10 cellular contexts compared by ENCODE assay signal in genomic region chr11:120013325-120014250, GRCh38.
DNase-seq lines count a peak whose midpoint lies in the region; ATAC-seq and TF ChIP-seq lines count a peak whose summit lies in the region.
"Had no signal": no experiment of that assay in that cellular context is flagged by ENCODE, and none has a peak within 500 bp of the region (broad histone marks: within the 10 kb centered on the region; RNA-seq: fewer than 3 reads in every experiment).

No MANE protein-coding gene starts in this region.

- H3K27me3 ChIP-seq in BLaER1 (no peaks in the 10 kb centered on the region), GM23338 (ENCODE audit: insufficient read depth) (no peaks in the 10 kb centered on the region)

- intact Hi-C loops in posterior vena cava (cut with DNase I), result no loop called here

- H3K79me2 ChIP-seq in GM23338 (replicated peaks; ENCODE audit: insufficient read depth), result no peaks in the 10 kb centered on the region

- H3K9ac ChIP-seq in BLaER1, result no peak overlapping the region

- no peaks in the 10 kb centered on the region for H3F3A ChIP-seq in GM23338 (replicated peaks; ENCODE audit: low read depth)

- DNase-seq in GM23338 (ENCODE audit: low spot score), result peak; percentile 93
- peak; percentile 16 for DNase-seq in SK-N-DZ (ENCODE audit: low spot score)
- peak; percentile 84 for DNase-seq in globus pallidus (ENCODE audit: low spot score)
- DNase-seq in posterior vena cava (ENCODE audit: low spot score), result peak; percentile 80

- no peaks in the 10 kb centered on the region for H3K36me3 ChIP-seq in BLaER1
- no peaks in the 10 kb centered on the region for H3K36me3 ChIP-seq in GM23338 (ENCODE audit: insufficient read depth)

- H3K4me3 Mint-ChIP-seq in GM23338, result no peak overlapping the region
- H3K4me3 Mint-ChIP-seq: IgD-negative memory B cell, memory B cell had no signal

- no peaks in the 10 kb centered on the region for H3K9me3 ChIP-seq in BLaER1

- peaks cover 23% of the 10 kb centered on the region for H3K4me1 Mint-ChIP-seq in GM23338
- H3K4me1 Mint-ChIP-seq: memory B cell had no signal

- TF ChIP-seq CTCF in GM23338 (conservative IDR thresholded peaks at IDR 0.05; ENCODE audit: low read depth in 2 of 2), result peak; percentile 77 to 98

- H3K27me3 Mint-ChIP-seq in GM23338 (ENCODE audit: insufficient read depth, low read depth, poor library complexity), result peaks cover 5% of the 10 kb centered on the region

- no peaks in the 10 kb centered on the region for H3K9me3 Mint-ChIP-seq in GM23338
- H3K9me3 Mint-ChIP-seq: memory B cell had no signal

- H4K20me1 ChIP-seq in BLaER1 (no peaks in the 10 kb centered on the region), GM23338 (replicated peaks; ENCODE audit: insufficient read depth) (no peaks in the 10 kb centered on the region)

- H3K4me1 ChIP-seq in BLaER1, result peaks cover 33% of the 10 kb centered on the region
- H3K4me1 ChIP-seq in GM23338 (ENCODE audit: insufficient read depth), result peaks cover 9% of the 10 kb centered on the region

- peak; percentile 97 for ATAC-seq in GM23338
- no peak for ATAC-seq in HG03095 (IDR thresholded peaks at IDR 0.05; ENCODE audit: unreplicated experiment)
- no peak for ATAC-seq in GM21367 (IDR thresholded peaks at IDR 0.05; ENCODE audit: unreplicated experiment)
- ATAC-seq in HG02840 (IDR thresholded peaks at IDR 0.05; ENCODE audit: low FRiP score, unreplicated experiment), result no peak

- H3K36me3 Mint-ChIP-seq in GM23338 (ENCODE audit: low read depth), result no peaks in the 10 kb centered on the region
- H3K36me3 Mint-ChIP-seq: memory B cell had no signal

- no peaks in the 10 kb centered on the region for H3K9me2 ChIP-seq in GM23338 (ENCODE audit: insufficient read depth)

- H3K4me2 ChIP-seq in BLaER1 (peak overlapping the region; percentile 61), GM23338 (peak overlapping the region; percentile 70)

- H3K27ac ChIP-seq in BLaER1 (no peak overlapping the region), GM23338 (ENCODE audit: low read depth) (no peak overlapping the region)

- peak overlapping the region; percentile 91 for H2AFZ ChIP-seq in GM23338

- no peak overlapping the region for H3K4me3 ChIP-seq in BLaER1
- H3K4me3 ChIP-seq in GM23338, result 0 out of 2 replicates have a peak overlapping the region, but pooled peaks have one; percentile 34

- no peak overlapping the region for H3K27ac Mint-ChIP-seq in GM23338
- H3K27ac Mint-ChIP-seq: IgD-negative memory B cell, memory B cell had no signal

TF ChIP-seq in GM23338, 12 proteins besides CTCF, POLR2A, EP300 and RAD21:
- TF ChIP-seq, protein P1, sequence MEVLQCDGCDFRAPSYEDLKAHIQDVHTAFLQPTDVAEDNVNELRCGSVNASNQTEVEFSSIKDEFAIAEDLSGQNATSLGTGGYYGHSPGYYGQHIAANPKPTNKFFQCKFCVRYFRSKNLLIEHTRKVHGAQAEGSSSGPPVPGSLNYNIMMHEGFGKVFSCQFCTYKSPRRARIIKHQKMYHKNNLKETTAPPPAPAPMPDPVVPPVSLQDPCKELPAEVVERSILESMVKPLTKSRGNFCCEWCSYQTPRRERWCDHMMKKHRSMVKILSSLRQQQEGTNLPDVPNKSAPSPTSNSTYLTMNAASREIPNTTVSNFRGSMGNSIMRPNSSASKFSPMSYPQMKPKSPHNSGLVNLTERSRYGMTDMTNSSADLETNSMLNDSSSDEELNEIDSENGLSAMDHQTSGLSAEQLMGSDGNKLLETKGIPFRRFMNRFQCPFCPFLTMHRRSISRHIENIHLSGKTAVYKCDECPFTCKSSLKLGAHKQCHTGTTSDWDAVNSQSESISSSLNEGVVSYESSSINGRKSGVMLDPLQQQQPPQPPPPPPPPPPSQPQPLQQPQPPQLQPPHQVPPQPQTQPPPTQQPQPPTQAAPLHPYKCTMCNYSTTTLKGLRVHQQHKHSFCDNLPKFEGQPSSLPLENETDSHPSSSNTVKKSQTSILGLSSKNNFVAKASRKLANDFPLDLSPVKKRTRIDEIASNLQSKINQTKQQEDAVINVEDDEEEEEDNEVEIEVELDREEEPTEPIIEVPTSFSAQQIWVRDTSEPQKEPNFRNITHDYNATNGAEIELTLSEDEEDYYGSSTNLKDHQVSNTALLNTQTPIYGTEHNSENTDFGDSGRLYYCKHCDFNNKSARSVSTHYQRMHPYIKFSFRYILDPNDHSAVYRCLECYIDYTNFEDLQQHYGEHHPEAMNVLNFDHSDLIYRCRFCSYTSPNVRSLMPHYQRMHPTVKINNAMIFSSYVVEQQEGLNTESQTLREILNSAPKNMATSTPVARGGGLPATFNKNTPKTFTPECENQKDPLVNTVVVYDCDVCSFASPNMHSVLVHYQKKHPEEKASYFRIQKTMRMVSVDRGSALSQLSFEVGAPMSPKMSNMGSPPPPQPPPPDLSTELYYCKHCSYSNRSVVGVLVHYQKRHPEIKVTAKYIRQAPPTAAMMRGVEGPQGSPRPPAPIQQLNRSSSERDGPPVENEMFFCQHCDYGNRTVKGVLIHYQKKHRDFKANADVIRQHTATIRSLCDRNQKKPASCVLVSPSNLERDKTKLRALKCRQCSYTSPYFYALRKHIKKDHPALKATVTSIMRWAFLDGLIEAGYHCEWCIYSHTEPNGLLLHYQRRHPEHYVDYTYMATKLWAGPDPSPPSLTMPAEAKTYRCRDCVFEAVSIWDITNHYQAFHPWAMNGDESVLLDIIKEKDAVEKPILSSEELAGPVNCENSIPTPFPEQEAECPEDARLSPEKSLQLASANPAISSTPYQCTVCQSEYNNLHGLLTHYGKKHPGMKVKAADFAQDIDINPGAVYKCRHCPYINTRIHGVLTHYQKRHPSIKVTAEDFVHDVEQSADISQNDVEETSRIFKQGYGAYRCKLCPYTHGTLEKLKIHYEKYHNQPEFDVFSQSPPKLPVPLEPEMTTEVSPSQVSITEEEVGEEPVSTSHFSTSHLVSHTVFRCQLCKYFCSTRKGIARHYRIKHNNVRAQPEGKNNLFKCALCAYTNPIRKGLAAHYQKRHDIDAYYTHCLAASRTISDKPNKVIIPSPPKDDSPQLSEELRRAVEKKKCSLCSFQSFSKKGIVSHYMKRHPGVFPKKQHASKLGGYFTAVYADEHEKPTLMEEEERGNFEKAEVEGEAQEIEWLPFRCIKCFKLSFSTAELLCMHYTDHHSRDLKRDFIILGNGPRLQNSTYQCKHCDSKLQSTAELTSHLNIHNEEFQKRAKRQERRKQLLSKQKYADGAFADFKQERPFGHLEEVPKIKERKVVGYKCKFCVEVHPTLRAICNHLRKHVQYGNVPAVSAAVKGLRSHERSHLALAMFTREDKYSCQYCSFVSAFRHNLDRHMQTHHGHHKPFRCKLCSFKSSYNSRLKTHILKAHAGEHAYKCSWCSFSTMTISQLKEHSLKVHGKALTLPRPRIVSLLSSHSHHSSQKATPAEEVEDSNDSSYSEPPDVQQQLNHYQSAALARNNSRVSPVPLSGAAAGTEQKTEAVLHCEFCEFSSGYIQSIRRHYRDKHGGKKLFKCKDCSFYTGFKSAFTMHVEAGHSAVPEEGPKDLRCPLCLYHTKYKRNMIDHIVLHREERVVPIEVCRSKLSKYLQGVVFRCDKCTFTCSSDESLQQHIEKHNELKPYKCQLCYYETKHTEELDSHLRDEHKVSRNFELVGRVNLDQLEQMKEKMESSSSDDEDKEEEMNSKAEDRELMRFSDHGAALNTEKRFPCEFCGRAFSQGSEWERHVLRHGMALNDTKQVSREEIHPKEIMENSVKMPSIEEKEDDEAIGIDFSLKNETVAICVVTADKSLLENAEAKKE (CRISPR knock-in tag; IDR thresholded peaks at IDR 0.05), result no peak
- TF ChIP-seq EZH2 (IDR thresholded peaks at IDR 0.05; ENCODE audit: low read depth, unreplicated experiment) (no peak), ZNF114 (CRISPR knock-in tag; IDR thresholded peaks at IDR 0.05) (no peak), NANOG (IDR thresholded peaks at IDR 0.05; ENCODE audit: borderline replicate concordance) (no peak)
TF ChIP-seq in GM23338: peak in this region for 0.

Comparison
In these comparisons a context has a peak if more than half of its experiments do, and no peak if none do; other contexts are left out.
1. DNase-seq: peak in every context shown above with its lines; median percentile 93 in GM23338; 84 in globus pallidus; 80 in posterior vena cava; 16 in SK-N-DZ.